Comparison of ENCODE assay signal across 17 cellular contexts in genomic region chr7:143394068-143394467, GRCh38. TPM values are rescaled to one million over a fixed set of nuclear protein-coding genes. Genes with fewer than 3 reads are reported as not detected.
"Had no signal": no experiment of that assay in that cellular context is flagged by ENCODE, and none has a peak within 500 bp of the region (broad histone marks: within the 10 kb centered on the region; RNA-seq: fewer than 3 reads in every experiment).

No MANE protein-coding gene starts in this region.

- H3K4me3 Mint-ChIP-seq: activated CD8-positive, alpha-beta T cell treated with anti-CD3 and anti-CD28 coated beads for 36 hours; dendritic cell treated with granulocyte-macrophage colony-stimulating factor and Interleukin-4, amounts not matched to agents 40 ng/mL and 50 ng/mL, for 4 days; neural crest cell had no signal

- FAIRE-seq: pancreas had no signal

- ATAC-seq: activated CD8-positive, alpha-beta T cell treated with anti-CD3 and anti-CD28 coated beads for 36 hours had no signal

- DNase-seq: activated CD4-positive, alpha-beta T cell treated with anti-CD3 and anti-CD28 coated beads for 4 hours; activated CD8-positive, alpha-beta memory T cell treated with anti-CD3 and anti-CD28 coated beads, Interleukin-2, amount 50 U/mL, for 48 hours; activated CD8-positive, alpha-beta T cell treated with anti-CD3 and anti-CD28 coated beads for 36 hours; activated naive CD4-positive, alpha-beta T cell treated with Interleukin-2 at 50 U/mL for 16 hours; cerebellar nuclear complex; left ventricle myocardium inferior; mesenchymal stem cell; stimulated activated CD4-positive, alpha-beta T cell treated with anti-CD3 and anti-CD28 coated beads, Interleukin-4, amount 100 ng/mL, for 4 hours; stomach; WERI-Rb-1 had no signal

- H3K27me3 Mint-ChIP-seq: activated CD8-positive, alpha-beta T cell treated with anti-CD3 and anti-CD28 coated beads for 36 hours; dendritic cell treated with granulocyte-macrophage colony-stimulating factor and Interleukin-4, amounts not matched to agents 40 ng/mL and 50 ng/mL, for 4 days had no signal

- H3K9me3 Mint-ChIP-seq: activated CD8-positive, alpha-beta T cell treated with anti-CD3 and anti-CD28 coated beads for 36 hours; dendritic cell treated with granulocyte-macrophage colony-stimulating factor and Interleukin-4, amounts not matched to agents 40 ng/mL and 50 ng/mL, for 4 days; neural crest cell had no signal

- H3K9me3 ChIP-seq: esophagus muscularis mucosa, left ventricle myocardium inferior, pancreas, stomach, vagina had no signal

- H3K27me3 ChIP-seq: esophagus muscularis mucosa, pancreas, stomach, vagina had no signal

- H3K4me3 ChIP-seq: esophagus muscularis mucosa, left ventricle myocardium inferior, pancreas, stomach, vagina had no signal

- H3K27ac ChIP-seq: pancreas, vagina, WERI-Rb-1 had no signal

- H3K27ac Mint-ChIP-seq: activated CD8-positive, alpha-beta T cell treated with anti-CD3 and anti-CD28 coated beads for 36 hours; dendritic cell treated with granulocyte-macrophage colony-stimulating factor and Interleukin-4, amounts not matched to agents 40 ng/mL and 50 ng/mL, for 4 days had no signal

RNA-seq across cellular contexts. Expression of gene EPHA1, which starts 14.6 kb away (rescaled TPM):
- total RNA-seq: left ventricle myocardium inferior, neural crest cell had no signal

RNA-seq across cellular contexts. Expression of gene TAS2R60, which starts 49.2 kb away (rescaled TPM):
- total RNA-seq: activated CD8-positive, alpha-beta T cell treated with anti-CD3 and anti-CD28 coated beads for 36 hours; left ventricle myocardium inferior; neural crest cell; pancreas; renal cortical epithelial cell; skeletal muscle tissue; stomach; vagina had no signal
- polyA plus RNA-seq: pancreas, stomach had no signal
